21 cellular contexts compared by ENCODE assay signal in genomic region chr15:78925076-78925624, GRCh38. TPM values are rescaled to one million over a fixed set of nuclear protein-coding genes. Genes with fewer than 3 reads are reported as not detected.
A peak's percentile ranks its signal among the peaks of the same experiment; 100 is the strongest.
DNase-seq lines count a peak whose midpoint lies in the region; ATAC-seq and TF ChIP-seq lines count a peak whose summit lies in the region.
"Had no signal": no experiment of that assay in that cellular context is flagged by ENCODE, and none has a peak within 500 bp of the region (broad histone marks: within the 10 kb centered on the region; RNA-seq: fewer than 3 reads in every experiment).

No MANE protein-coding gene starts in this region.

- no peak overlapping the region for H4K8ac ChIP-seq in IMR-90 (ENCODE audit: low read depth in 2 of 2, low read length in 2 of 2)

- peak overlapping the region; percentile 64 for H2AFZ ChIP-seq in IMR-90 (replicated peaks; ENCODE audit: low read length, poor library complexity)

- no peak overlapping the region for H3K4me2 ChIP-seq in IMR-90 (ENCODE audit: low read depth, low read length)
- H3K4me2 ChIP-seq: KMS-11 had no signal

- TF ChIP-seq CTCF in CD14-positive monocyte (IDR thresholded peaks at IDR 0.05), result no peak
- TF ChIP-seq CTCF in IMR-90 (conservative IDR thresholded peaks at IDR 0.05; ENCODE audit: low read depth, low read length), result no peak
- TF ChIP-seq CTCF in brain (conservative IDR thresholded peaks at IDR 0.05), result no peak
- TF ChIP-seq CTCF in progenitor cell of endocrine pancreas (IDR thresholded peaks at IDR 0.05; ENCODE audit: unreplicated experiment), result no peak

- peaks cover 23% of the 10 kb centered on the region for H3K9me1 ChIP-seq in IMR-90 (ENCODE audit: insufficient read depth, low read length)

- dilution Hi-C loops in IMR-90 (cut with HindIII; ENCODE audit: low sequenced_read_pairs, unreplicated experiment), result no loop called here

- BruUV-seq in IMR-90 (replicated peaks; lab: Mats Ljungman, UMichigan), result no TSS peak

- H3K9me3 Mint-ChIP-seq in CD14-positive monocyte, result peaks cover 0 to 4% (median 0%) of the 10 kb centered on the region in 7 donors
- H3K9me3 Mint-ChIP-seq in brain, result no peaks in the 10 kb centered on the region
- no peaks in the 10 kb centered on the region for H3K9me3 Mint-ChIP-seq in progenitor cell of endocrine pancreas (ENCODE audit: low read depth)
- H3K9me3 Mint-ChIP-seq in CD4-positive, alpha-beta memory T cell, result peaks cover 0 to under 1% (median 0%) of the 10 kb centered on the region in 8 donors
- H3K9me3 Mint-ChIP-seq: HFFc6 had no signal

- H3K27ac Mint-ChIP-seq in CD14-positive monocyte, result peak overlapping the region; percentile 18 to 78 (median 63)
- peak overlapping the region in 3 of 5 experiments; percentile 26 to 38 (median 33) for H3K27ac Mint-ChIP-seq in brain
- peak overlapping the region; percentile 69 for H3K27ac Mint-ChIP-seq in progenitor cell of endocrine pancreas
- peak overlapping the region in 2 of 7 donors; percentile 67 to 68 for H3K27ac Mint-ChIP-seq in CD4-positive, alpha-beta memory T cell
- H3K27ac Mint-ChIP-seq: HFFc6 had no signal

- peaks cover 0 to 2% (median 0%) of the 10 kb centered on the region in 3 donors for H3K27me3 Mint-ChIP-seq in CD14-positive monocyte (ENCODE audit: low read depth in 3 of 3)
- H3K27me3 Mint-ChIP-seq in brain, result peaks cover 3% of the 10 kb centered on the region
- no peaks in the 10 kb centered on the region for H3K27me3 Mint-ChIP-seq in progenitor cell of endocrine pancreas
- no peaks in the 10 kb centered on the region for H3K27me3 Mint-ChIP-seq in CD4-positive, alpha-beta memory T cell

- no peak overlapping the region for H3K4ac ChIP-seq in IMR-90 (ENCODE audit: low read depth, low read length)

- H3K4me3 Mint-ChIP-seq in CD14-positive monocyte (no peak overlapping the region), brain (no peak overlapping the region), progenitor cell of endocrine pancreas (ENCODE audit: low read depth) (no peak overlapping the region)
- peak overlapping the region in 1 of 8 donors; percentile 1 for H3K4me3 Mint-ChIP-seq in CD4-positive, alpha-beta memory T cell
- H3K4me3 Mint-ChIP-seq: HFFc6 had no signal

- H2AK9ac ChIP-seq in IMR-90 (replicated peaks; ENCODE audit: low read depth, low read length, poor library complexity), result no peak overlapping the region

- H3K4me1 ChIP-seq in IMR-90 (ENCODE audit: control insufficient read depth, insufficient read depth, low read length), result no peaks in the 10 kb centered on the region; the same call in 1 of the 2 replicates
- no peaks in the 10 kb centered on the region for H3K4me1 ChIP-seq in CD4-positive, alpha-beta memory T cell (ENCODE audit: insufficient read depth, low read length)
- H3K4me1 ChIP-seq: Peyer's patch had no signal

- H3K56ac ChIP-seq in IMR-90 (ENCODE audit: extremely low read depth, insufficient read depth, low read length), result no peak overlapping the region

- no peak overlapping the region for H2BK5ac ChIP-seq in IMR-90 (ENCODE audit: low read depth, low read length, poor library complexity, severe bottlenecking)

- ATAC-seq in IMR-90 (ENCODE audit: low read depth), result no peak
- ATAC-seq in left cardiac atrium, result no peak
- no peak for ATAC-seq in esophagus mucosa

- no peak overlapping the region for H4K5ac ChIP-seq in IMR-90 (ENCODE audit: low read depth, low read length)

- no peak overlapping the region for H2AK5ac ChIP-seq in IMR-90 (ENCODE audit: low read depth, low read length)

- H3K36me3 Mint-ChIP-seq in CD14-positive monocyte (peaks cover 83 to 94% of the 10 kb centered on the region in 2 donors), brain (peaks cover 31% of the 10 kb centered on the region), progenitor cell of endocrine pancreas (ENCODE audit: insufficient read depth) (peaks cover 17% of the 10 kb centered on the region)
- peaks cover 38 to 59% of the 10 kb centered on the region in 2 donors for H3K36me3 Mint-ChIP-seq in CD4-positive, alpha-beta memory T cell

- no peak overlapping the region for H2BK120ac ChIP-seq in IMR-90 (ENCODE audit: low read depth, low read length)

- no peak overlapping the region for H3K23ac ChIP-seq in IMR-90 (ENCODE audit: low read depth, low read length)

- in situ Hi-C loops in IMR-90 (cut with MboI; ENCODE audit: low sequenced_read_pairs), result no loop called here

- no peak for TF ChIP-seq POLR2A in IMR-90 (IDR thresholded peaks at IDR 0.05; ENCODE audit: low read depth, low read length)

- 0 out of 2 replicates have a peak, but pooled peaks cover 10% of the 10 kb centered on the region for H4K20me1 ChIP-seq in IMR-90 (ENCODE audit: insufficient read depth, low read length)

- H3K4me1 Mint-ChIP-seq in CD14-positive monocyte (peaks cover 49% of the 10 kb centered on the region), brain (no peaks in the 10 kb centered on the region), progenitor cell of endocrine pancreas (ENCODE audit: low read depth) (no peaks in the 10 kb centered on the region)
- peaks cover 0 to 2% (median 0%) of the 10 kb centered on the region in 4 donors for H3K4me1 Mint-ChIP-seq in CD4-positive, alpha-beta memory T cell

- peaks cover 0 to 5% of the 10 kb centered on the region in 2 experiments; a peak in 1 of 4 replicates for H3K79me1 ChIP-seq in IMR-90 (ENCODE audit: low read depth in 1 of 2, low read length in 2 of 2)

- no peak for TF ChIP-seq RAD21 in IMR-90 (IDR thresholded peaks at IDR 0.05; ENCODE audit: low read length)

- no peak overlapping the region for H3K9ac ChIP-seq in IMR-90 (ENCODE audit: low read depth, low read length)
- H3K9ac ChIP-seq: KMS-11 had no signal

- WGBS in IMR-90 (ENCODE audit: extremely low coverage in 2 of 2, insufficient read length in 1 of 2), 2 experiments, result 87% methylated on average over 3 of the region's 10 CpGs; no CpG with 5 or more reads in 1 of the 2 experiments

- CTCF ChIA-PET in IMR-90 (lab: Yijun Ruan, JAX), result no interaction called here
- CTCF ChIA-PET in CD4-positive, alpha-beta memory T cell (lab: Charles Lee; ENCODE audit: partially characterized antibody), result interaction anchor here (0.9 to 1.3 kb wide), 2 partner anchors 17 to 51 kb away, joined by 3 read pairs; no protein-coding TSS in a partner anchor

- H3K27me3 ChIP-seq in IMR-90 (ENCODE audit: control insufficient read depth, insufficient read depth, low read length), result no peaks in the 10 kb centered on the region
- no peaks in the 10 kb centered on the region for H3K27me3 ChIP-seq in CD4-positive, alpha-beta memory T cell (ENCODE audit: insufficient read depth, low read length)
- H3K27me3 ChIP-seq: Peyer's patch had no signal

- intact Hi-C loops in CD14-positive monocyte (cut with micrococcal nuclease) (no loop called here), IMR-90 (cut with micrococcal nuclease) (no loop called here), left cardiac atrium (cut with DNase I) (no loop called here)
- intact Hi-C loops in CD4-positive, alpha-beta memory T cell (cut with micrococcal nuclease), result no loop called here

- peaks cover 42% of the 10 kb centered on the region for H3K36me3 ChIP-seq in IMR-90 (ENCODE audit: control insufficient read depth, insufficient read depth, low read length)
- peaks cover 33% of the 10 kb centered on the region for H3K36me3 ChIP-seq in CD4-positive, alpha-beta memory T cell (ENCODE audit: insufficient read depth, low read length)

- H2BK20ac ChIP-seq in IMR-90 (ENCODE audit: low read depth, low read length), result no peak overlapping the region

- POLR2A ChIA-PET in IMR-90 (lab: Charles Lee; ENCODE audit: unreplicated experiment), result no interaction called here
- POLR2A ChIA-PET in CD4-positive, alpha-beta memory T cell (lab: Charles Lee; ENCODE audit: partially characterized antibody), result interaction anchor here (0.7 to 1.2 kb wide), 2 partner anchors 18 to 51 kb away, joined by 3 read pairs; no protein-coding TSS in a partner anchor

- no peak overlapping the region for H3K18ac ChIP-seq in IMR-90 (ENCODE audit: low read depth, low read length)

- no peak overlapping the region for H4K91ac ChIP-seq in IMR-90 (ENCODE audit: insufficient read depth, low read depth, low read length)

- H3K14ac ChIP-seq in IMR-90 (replicated peaks; ENCODE audit: low read depth, low read length), result no peak overlapping the region

- no peak overlapping the region for H3K4me3 ChIP-seq in IMR-90 (ENCODE audit: insufficient read depth, low read depth, low read length)
- H3K4me3 ChIP-seq in CD4-positive, alpha-beta memory T cell (ENCODE audit: low read length in 2 of 2), result no peak overlapping the region
- H3K4me3 ChIP-seq: Peyer's patch had no signal

- no peak for DNase-seq in CD14-positive monocyte (ENCODE audit: low spot score)
- no peak for DNase-seq in IMR-90
- DNase-seq in progenitor cell of endocrine pancreas (ENCODE audit: low spot score, unreplicated experiment), result no peak
- DNase-seq in left cardiac atrium, result no peak
- DNase-seq in CD4-positive, alpha-beta memory T cell, result no peak
- no peak for DNase-seq in dedifferentiated amniotic fluid mesenchymal stem cell (ENCODE audit: extremely low spot score)
- DNase-seq: DND-41, GDM1, GOT3, HFFc6, NCI-H1092 treated with DMSO at 0.1 percent for 48 hours, NCI-H187 treated with DMSO at 0.1 percent for 48 hours, NCI-H2171 treated with DMSO at 0.1 percent for 48 hours, NCI-H82, Peyer's patch, SHP77 had no signal

- H3K9me3 ChIP-seq in IMR-90 (ENCODE audit: control insufficient read depth, insufficient read depth, low read length), result no peaks in the 10 kb centered on the region
- no peaks in the 10 kb centered on the region for H3K9me3 ChIP-seq in CD4-positive, alpha-beta memory T cell (ENCODE audit: control insufficient read depth in 1 of 2, low read length in 2 of 2)
- H3K9me3 ChIP-seq: Peyer's patch had no signal

- no peak overlapping the region for H3K27ac ChIP-seq in IMR-90 (ENCODE audit: insufficient read depth, low read length)
- no peak overlapping the region for H3K27ac ChIP-seq in CD4-positive, alpha-beta memory T cell (ENCODE audit: low read depth, low read length)
- H3K27ac ChIP-seq: C4-2B, HL-60, KMS-11, Peyer's patch had no signal

- no peak overlapping the region for H2BK15ac ChIP-seq in IMR-90 (ENCODE audit: low read depth, low read length)

RNA-seq across cellular contexts. Expression of gene CTSH, which starts 19.7 kb away (rescaled TPM):
- polyA plus RNA-seq in CD14-positive monocyte, result 100 to 1,000 TPM; 756 to 884 TPM
- 5.6 and 11.7 TPM in 2 replicates for total RNA-seq in IMR-90 (2012; rRNA removed)
- 13.9 and 18.4 TPM in 2 replicates for polyA plus RNA-seq in IMR-90 (2012; rRNA removed)
- 7.8 and 8.4 TPM in 2 replicates for polyA plus RNA-seq in IMR-90 (2012; cell fraction: cytosol; rRNA removed)
- 8.4 and 13.5 TPM in 2 replicates for polyA plus RNA-seq in IMR-90 (2012; cell fraction: nucleus; rRNA removed; ENCODE audit: low replicate concordance)
- polyA plus RNA-seq in brain (ENCODE audit: insufficient read depth, low read depth, low replicate concordance), result 57.7 TPM
- total RNA-seq in progenitor cell of endocrine pancreas, result 56.4 and 58.2 TPM in 2 replicates
- total RNA-seq in left cardiac atrium, result 10 to 100 TPM; 41.6 to 74.3 TPM
- total RNA-seq in CD4-positive, alpha-beta memory T cell, result 10 to 100 TPM; 32.8 to 35.6 TPM
- 100 to 1,000 TPM; 150 to 152 TPM for polyA plus RNA-seq in CD4-positive, alpha-beta memory T cell
- 56.4 TPM for total RNA-seq in esophagus mucosa

RNA-seq across cellular contexts. Expression of gene MORF4L1, which starts 52.5 kb away (rescaled TPM):
- polyA plus RNA-seq in CD14-positive monocyte, result 100 to 1,000 TPM; 224 to 242 TPM
- total RNA-seq in IMR-90 (2012; rRNA removed), result 217 and 485 TPM in 2 replicates
- 354 and 392 TPM in 2 replicates for polyA plus RNA-seq in IMR-90 (2012; rRNA removed)
- polyA plus RNA-seq in IMR-90 (2012; cell fraction: cytosol; rRNA removed), result 33.6 and 79.5 TPM in 2 replicates
- 6.7 and 91.3 TPM in 2 replicates for polyA plus RNA-seq in IMR-90 (2012; cell fraction: nucleus; rRNA removed; ENCODE audit: low replicate concordance)
- 374 TPM for polyA plus RNA-seq in brain (ENCODE audit: insufficient read depth, low read depth, low replicate concordance)
- 438 and 447 TPM in 2 replicates for total RNA-seq in progenitor cell of endocrine pancreas
- total RNA-seq in left cardiac atrium, result 100 to 1,000 TPM; 306 to 401 TPM
- total RNA-seq in CD4-positive, alpha-beta memory T cell, result 100 to 1,000 TPM; 260 to 263 TPM
- polyA plus RNA-seq in CD4-positive, alpha-beta memory T cell, result 100 to 1,000 TPM; 284 to 395 TPM
- total RNA-seq in esophagus mucosa, result 128 TPM
